ENCODE assay signal across 8 cellular contexts in genomic region chr6:139370047-139370706, GRCh38.
A peak's percentile ranks its signal among the peaks of the same experiment; 100 is the strongest.
DNase-seq lines count a peak whose midpoint lies in the region; ATAC-seq lines count a peak whose summit lies in the region.

No MANE protein-coding gene starts in this region.

- H3K4me3 ChIP-seq in mucosa of rectum (ENCODE audit: low read length in 2 of 2), result peak overlapping the region in 1 of 2 donors; percentile 27

- H3K36me3 ChIP-seq in mucosa of rectum (ENCODE audit: control insufficient read depth in 2 of 2, insufficient read depth in 2 of 2, low read length in 2 of 2), result peaks cover 11 to 16% of the 10 kb centered on the region in 2 donors

- H3K4me1 ChIP-seq in mucosa of rectum (ENCODE audit: control insufficient read depth in 2 of 2, insufficient read depth in 2 of 2, low read length in 2 of 2), result peaks cover 21 to 27% of the 10 kb centered on the region in 2 donors

- no peaks in the 10 kb centered on the region for H3K9me3 ChIP-seq in mucosa of rectum (ENCODE audit: control insufficient read depth in 2 of 2, low read length in 2 of 2)

- H3K27ac ChIP-seq in mucosa of rectum (ENCODE audit: low read depth in 2 of 2, low read length in 2 of 2), result peak overlapping the region; percentile 33 to 50

- DNase-seq in NCI-H2081 (lab: John Stamatoyannopoulos, UW), result peak; percentile 4 to 12
- no peak for DNase-seq in NCI-H2081 treated with DMSO at 0.1 percent for 48 hours (lab: John Stamatoyannopoulos, UW)
- peak; percentile 31 to 71 for DNase-seq in NCI-H524 (lab: John Stamatoyannopoulos, UW)
- peak; percentile 95 for DNase-seq in cerebellar cortex (ENCODE audit: low spot score)
- DNase-seq in AG08396 (ENCODE audit: low spot score), result no peak
- no peak for DNase-seq in activated effector memory CD4-positive, alpha-beta T cell treated with anti-CD3 and anti-CD28 coated beads, Interleukin-2, amount 50 U/mL, for 16 hours

- peak overlapping the region in 1 of 2 donors; percentile 34 for H3K9ac ChIP-seq in mucosa of rectum (ENCODE audit: low read depth in 1 of 2, low read length in 2 of 2)

- no peak for ATAC-seq in GM21423 (IDR thresholded peaks at IDR 0.05; ENCODE audit: unreplicated experiment)

- no peaks in the 10 kb centered on the region for H3K27me3 ChIP-seq in mucosa of rectum (ENCODE audit: control insufficient read depth in 2 of 2, insufficient read depth in 2 of 2, low read length in 2 of 2)

Comparison
In these comparisons a context has a peak if more than half of its experiments do, and no peak if none do; other contexts are left out.
1. DNase-seq: peak in NCI-H2081 (2 of 2), NCI-H524 (2 of 2) and cerebellar cortex (single experiment); none in NCI-H2081 treated with DMSO at 0.1 percent for 48 hours (single experiment), AG08396 (single experiment) and activated effector memory CD4-positive, alpha-beta T cell treated with anti-CD3 and anti-CD28 coated beads, Interleukin-2, amount 50 U/mL, for 16 hours (single experiment).